1 cellular context compared by ENCODE assay signal in the genomic region with DNA sequence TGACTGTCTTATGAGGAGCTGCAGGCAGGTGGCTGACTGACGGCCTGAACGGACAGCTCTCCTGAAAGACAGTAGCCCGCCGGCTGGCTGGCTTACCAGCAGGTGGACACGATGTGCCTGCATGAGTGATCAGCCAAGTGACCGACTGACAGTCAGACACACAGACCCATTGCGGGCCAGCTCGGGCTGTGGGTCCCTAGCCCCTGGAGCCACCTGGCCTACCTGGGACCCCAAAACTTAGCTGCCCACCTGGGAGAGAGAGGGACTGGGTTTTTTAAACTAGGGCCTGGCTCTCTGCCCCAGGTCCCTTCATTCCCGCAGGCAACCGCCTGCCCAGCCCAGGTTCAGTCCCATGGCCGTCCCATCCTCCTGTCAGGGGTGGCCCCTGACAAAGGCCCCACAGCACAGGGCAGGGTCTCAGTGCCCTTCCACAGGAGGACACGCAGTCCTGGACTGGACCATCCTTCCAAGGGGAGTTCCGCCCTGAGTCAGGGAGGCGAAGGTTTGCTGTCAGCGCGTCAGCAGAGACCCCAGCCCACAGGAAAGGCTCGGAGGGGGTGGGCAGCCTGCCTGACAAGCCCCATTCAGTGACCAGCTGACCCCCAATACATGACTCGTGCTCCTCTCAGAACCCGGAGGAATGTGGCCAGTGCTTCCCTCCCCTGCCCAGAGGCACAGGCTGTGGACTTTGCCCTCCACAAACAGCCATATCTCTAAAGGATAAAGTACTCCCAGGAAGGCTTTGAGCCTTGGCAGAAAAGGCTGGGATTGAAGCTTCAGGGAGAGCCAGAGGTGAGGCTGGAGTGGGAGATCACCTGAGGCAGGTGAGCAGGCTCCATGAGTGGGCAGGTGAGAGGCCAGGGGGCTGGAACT.
TF ChIP-seq lines count a peak whose summit lies in the region.

No MANE protein-coding gene starts in this region.

TF ChIP-seq in HepG2, 621 proteins besides CTCF, POLR2A, EP300 and RAD21 (continued from another document):
- TF ChIP-seq ZNF619 (CRISPR knock-in tag; IDR thresholded peaks at IDR 0.05) = no peak
